ENCODE assay signal across 8 cellular contexts in the genomic region with DNA sequence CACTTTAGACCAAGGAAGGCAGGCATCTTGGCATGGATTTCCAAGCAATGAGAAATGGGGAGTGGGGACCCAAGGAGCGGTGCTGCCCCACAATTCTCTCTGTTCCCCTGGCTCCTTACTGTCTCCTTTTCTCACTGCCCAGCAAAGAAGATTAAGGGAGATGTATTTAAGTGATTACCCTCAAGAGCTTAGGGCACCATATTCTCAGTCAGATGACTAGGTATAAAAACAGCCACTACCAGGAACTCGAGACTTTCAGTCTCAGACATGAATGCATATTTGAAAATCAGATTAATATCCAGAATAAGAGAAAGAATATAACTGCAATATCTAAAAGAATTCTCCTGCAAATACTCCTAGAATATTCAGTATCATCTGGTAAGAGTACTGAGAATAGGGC. TPM values are rescaled to one million over a fixed set of nuclear protein-coding genes. Genes with fewer than 3 reads are reported as not detected.
A peak's percentile ranks its signal among the peaks of the same experiment; 100 is the strongest.
DNase-seq lines count a peak whose midpoint lies in the region; ATAC-seq, FAIRE-seq and TF ChIP-seq lines count a peak whose summit lies in the region.

TSS of gene ABLIM1 (minus strand) at position 101 of the 400 bp plus-strand sequence. CDS start at position 26, 75 bp downstream.

- H3K36me3 ChIP-seq in Karpas-422 (ENCODE audit: insufficient read depth, low read length): no peaks in the 10 kb centered on the region
- H3K36me3 ChIP-seq in astrocyte (ENCODE audit: insufficient read depth, low read length): no peaks in the 10 kb centered on the region
- no peaks in the 10 kb centered on the region for H3K36me3 ChIP-seq in gastrocnemius medialis

- H3K4me3 Mint-ChIP-seq in astrocyte (ENCODE audit: unreplicated experiment) (no peak within 1 kb of the TSS), immature natural killer cell (no peak within 1 kb of the TSS), HFFc6 (no peak within 1 kb of the TSS)

- H3K27ac Mint-ChIP-seq in astrocyte (ENCODE audit: unreplicated experiment) (no peak within 1 kb of the TSS), immature natural killer cell (no peak within 1 kb of the TSS), HFFc6 (no peak within 1 kb of the TSS)

- no peaks in the 10 kb centered on the region for H3K79me2 ChIP-seq in Karpas-422 (ENCODE audit: low read length)
- no peaks in the 10 kb centered on the region for H3K79me2 ChIP-seq in astrocyte (ENCODE audit: insufficient read depth, low read length)

- no peaks in the 10 kb centered on the region for H3K27me3 ChIP-seq in Karpas-422 (ENCODE audit: low read length)
- peaks cover 8% of the 10 kb centered on the region for H3K27me3 ChIP-seq in astrocyte (ENCODE audit: insufficient read depth, low read length)
- H3K27me3 ChIP-seq in gastrocnemius medialis: no peaks in the 10 kb centered on the region

- H4K20me1 ChIP-seq in Karpas-422 (ENCODE audit: insufficient read depth, low read depth, low read length) (no peaks in the 10 kb centered on the region), astrocyte (ENCODE audit: insufficient read depth, low read length) (no peaks in the 10 kb centered on the region)

- no peaks in the 10 kb centered on the region for H3K9me2 ChIP-seq in Karpas-422 (replicated peaks; ENCODE audit: insufficient read depth, low read length)

- DNase-seq in Karpas-422: no peak
- no peak for DNase-seq in astrocyte (ENCODE audit: low read depth)
- DNase-seq in immature natural killer cell: no peak
- DNase-seq in gastrocnemius medialis: no peak
- DNase-seq in HFFc6: no peak
- no peak for DNase-seq in hippocampal formation (lab: John Stamatoyannopoulos, UW)
- no peak for DNase-seq in central memory CD4-positive, alpha-beta T cell
- DNase-seq in DMS53 (lab: John Stamatoyannopoulos, UW): no peak

- TF ChIP-seq POLR2A in gastrocnemius medialis (IDR thresholded peaks at IDR 0.05): no peak

- TF ChIP-seq CTCF in astrocyte (IDR thresholded peaks at IDR 0.05; ENCODE audit: insufficient read depth, low read depth, low read length) (no peak), gastrocnemius medialis (IDR thresholded peaks at IDR 0.05 in 4 of 5, conservative IDR thresholded peaks at IDR 0.05 in 1 of 5) (no peak), HFFc6 (IDR thresholded peaks at IDR 0.05) (no peak)

- H3K27me3 Mint-ChIP-seq in astrocyte (ENCODE audit: low read depth, unreplicated experiment) (no peaks in the 10 kb centered on the region), immature natural killer cell (ENCODE audit: low read depth in 3 of 3) (peaks cover 0 to 1% (median 0%) of the 10 kb centered on the region in 3 donors), HFFc6 (ENCODE audit: insufficient read depth) (peaks cover 6% of the 10 kb centered on the region)

- H3K9me3 ChIP-seq in Karpas-422 (ENCODE audit: low read length): no peaks in the 10 kb centered on the region
- H3K9me3 ChIP-seq in astrocyte (ENCODE audit: insufficient read depth, low read depth, low read length): no peaks in the 10 kb centered on the region
- no peaks in the 10 kb centered on the region for H3K9me3 ChIP-seq in gastrocnemius medialis

- no peak within 1 kb of the TSS for H2AFZ ChIP-seq in Karpas-422 (ENCODE audit: low read length)
- no peak within 1 kb of the TSS for H2AFZ ChIP-seq in astrocyte (ENCODE audit: low read depth, low read length)

- H3K36me3 Mint-ChIP-seq in astrocyte (ENCODE audit: low read depth, unreplicated experiment) (no peaks in the 10 kb centered on the region), immature natural killer cell (no peaks in the 10 kb centered on the region), HFFc6 (ENCODE audit: low read depth) (no peaks in the 10 kb centered on the region)

- FAIRE-seq in astrocyte (lab: Jason Lieb, UNC): no peak

- no peak within 1 kb of the TSS for H3K9ac ChIP-seq in Karpas-422 (ENCODE audit: low read length)
- H3K9ac ChIP-seq in astrocyte (ENCODE audit: low read length): no peak within 1 kb of the TSS

- in situ Hi-C loops in gastrocnemius medialis (cut with MboI; ENCODE audit: low sequenced_read_pairs in 4 of 4): no loop called here

- H3K4me2 ChIP-seq in Karpas-422 (ENCODE audit: low read depth, low read length, poor library complexity, severe bottlenecking) (no peak within 1 kb of the TSS), astrocyte (ENCODE audit: low read length) (no peak within 1 kb of the TSS)

- intact Hi-C loops in gastrocnemius medialis (cut with DNase I; ENCODE audit: low total_unique reads): no loop called here

- ATAC-seq in gastrocnemius medialis: no peak

- H3K27ac ChIP-seq in Karpas-422 (ENCODE audit: low read length) (no peak within 1 kb of the TSS), astrocyte (ENCODE audit: low read depth, low read length) (no peak within 1 kb of the TSS), gastrocnemius medialis (peak within 1 kb of the TSS in 2 of 4 donors; percentile 12 to 16)

- H3K4me1 ChIP-seq in Karpas-422 (ENCODE audit: low read length): no peaks in the 10 kb centered on the region
- H3K4me1 ChIP-seq in astrocyte (ENCODE audit: insufficient read depth, low read length): no peaks in the 10 kb centered on the region
- H3K4me1 ChIP-seq in gastrocnemius medialis: peaks cover 0 to 28% of the 10 kb centered on the region in 2 donors

- H3K4me1 Mint-ChIP-seq in astrocyte (ENCODE audit: low read depth, unreplicated experiment) (peaks cover 20% of the 10 kb centered on the region), immature natural killer cell (no peaks in the 10 kb centered on the region), HFFc6 (ENCODE audit: low read depth) (peaks cover 24% of the 10 kb centered on the region)

- H3K4me3 ChIP-seq in Karpas-422 (ENCODE audit: low read length) (no peak within 1 kb of the TSS), astrocyte (ENCODE audit: insufficient read depth, low read depth, low read length) (no peak within 1 kb of the TSS), gastrocnemius medialis (no peak within 1 kb of the TSS)

- H3K9me3 Mint-ChIP-seq in astrocyte (ENCODE audit: unreplicated experiment): no peaks in the 10 kb centered on the region
- no peaks in the 10 kb centered on the region for H3K9me3 Mint-ChIP-seq in immature natural killer cell
- no peaks in the 10 kb centered on the region for H3K9me3 Mint-ChIP-seq in HFFc6

RNA-seq across cellular contexts. Expression of gene ABLIM1, which starts in this region (rescaled TPM):
- total RNA-seq in Karpas-422 (2014; rRNA removed; shearing (Covaris generic); ENCODE audit: low replicate concordance): 73.4 and 131 TPM in 2 replicates
- total RNA-seq in astrocyte (70.0 and 70.1 TPM in 2 replicates), gastrocnemius medialis (100 to 1,000 TPM in 3 of 4 donors, 10 to 100 TPM in 1; 84.7 to 203 (median 150) TPM)
- 100 to 1,000 TPM in 1 of 3 donors, 10 to 100 TPM in 2; 66.2 to 121 (median 74.1) TPM for polyA plus RNA-seq in immature natural killer cell
- 10 to 100 TPM in 2 of 6 experiments, 1 to 10 TPM in 4; 8.0 to 14.6 (median 8.7) TPM for total RNA-seq in HFFc6 (2021; fragmentation: NEBNext Ultra II Directional; extraction: Animal tissue kit (Norgen Biotek cat#: 25700))
